In the genomic region with DNA sequence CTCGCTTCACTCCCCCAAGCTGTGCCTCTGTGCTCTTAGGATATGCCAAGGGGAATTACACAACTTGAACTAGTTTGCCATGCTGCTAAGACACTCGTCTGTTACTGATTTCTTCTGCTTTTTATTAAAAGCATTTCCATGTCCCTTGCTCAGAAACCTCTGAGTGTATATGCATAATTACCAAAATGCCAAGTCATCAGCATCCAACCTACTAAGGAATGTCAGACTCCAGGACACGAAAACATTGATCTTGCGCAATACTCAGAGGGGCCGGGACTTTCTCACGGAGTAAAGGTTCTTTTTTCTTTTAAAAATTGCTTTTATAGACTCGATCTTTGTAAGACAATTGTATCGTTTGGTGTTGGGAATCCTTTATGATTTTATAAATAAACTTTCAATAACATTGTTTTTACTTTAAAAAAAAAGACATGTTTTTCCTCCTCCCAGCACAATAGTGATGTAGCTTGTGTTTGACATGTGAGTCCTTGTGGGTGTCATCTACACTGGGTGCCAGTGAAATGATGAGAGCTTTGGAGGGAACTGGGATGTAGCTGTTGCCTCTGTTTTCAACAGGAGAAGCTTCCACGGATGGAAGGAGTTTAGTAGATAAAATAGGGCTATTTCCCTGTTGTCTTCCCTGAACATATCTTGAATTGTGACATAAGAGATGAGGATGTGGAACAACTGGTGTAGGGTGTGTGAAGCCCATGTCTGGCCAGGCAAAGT, we compare ENCODE assay signal across 19 cellular contexts. TPM values are rescaled to one million over a fixed set of nuclear protein-coding genes. Genes with fewer than 3 reads are reported as not detected.
A peak's percentile ranks its signal among the peaks of the same experiment; 100 is the strongest.
DNase-seq lines count a peak whose midpoint lies in the region; ATAC-seq, FAIRE-seq and TF ChIP-seq lines count a peak whose summit lies in the region.
"Had no signal": no experiment of that assay in that cellular context is flagged by ENCODE, and none has a peak within 500 bp of the region (broad histone marks: within the 10 kb centered on the region; RNA-seq: fewer than 3 reads in every experiment).

No MANE protein-coding gene starts in this region.

- H3K9me3 Mint-ChIP-seq in astrocyte (ENCODE audit: unreplicated experiment): peaks cover 2% of the 10 kb centered on the region

- DNase-seq in A172 (ENCODE audit: low spot score) (peak; percentile 36), GM03348 (ENCODE audit: low spot score) (peak; percentile 58), astrocyte (ENCODE audit: low read depth) (peak; percentile 14), foreskin fibroblast (peak; percentile 81 to 88), H7 (no peak), NCI-H128 (lab: John Stamatoyannopoulos, UW; ENCODE audit: unreplicated experiment) (no peak), NOMO-1 treated with DMSO at 0.1 percent for 48 hours (lab: John Stamatoyannopoulos, UW; ENCODE audit: unreplicated experiment) (no peak)
- DNase-seq: activated naive CD4-positive, alpha-beta T cell treated with anti-CD3 and anti-CD28 coated beads, Interleukin-2, amount 50 U/mL, for 16 hours; KBM-7; left colon; NCI-H1417; NCI-H2171; NCI-H774 had no signal

- no peak for FAIRE-seq in astrocyte (lab: Jason Lieb, UNC)

- peaks cover 47% of the 10 kb centered on the region for H3K4me1 Mint-ChIP-seq in astrocyte (ENCODE audit: low read depth, unreplicated experiment)

- H3K36me3 ChIP-seq in astrocyte (ENCODE audit: insufficient read depth, low read length): no peaks in the 10 kb centered on the region
- H3K36me3 ChIP-seq in H7 (replicated peaks; ENCODE audit: control insufficient read depth, insufficient read depth, low read length): no peaks in the 10 kb centered on the region
- H3K36me3 ChIP-seq: esophagus muscularis mucosa, neutrophil had no signal

- ATAC-seq in GM19452 (IDR thresholded peaks at IDR 0.05; ENCODE audit: unreplicated experiment): no peak
- ATAC-seq: left colon, Panc1, sciatic nerve had no signal

- no peak overlapping the region for H2AFZ ChIP-seq in astrocyte (ENCODE audit: low read depth, low read length)

- no peaks in the 10 kb centered on the region for H3K9me3 ChIP-seq in astrocyte (ENCODE audit: insufficient read depth, low read depth, low read length)
- H3K9me3 ChIP-seq: esophagus muscularis mucosa, neutrophil had no signal

- no peaks in the 10 kb centered on the region for H3K79me2 ChIP-seq in astrocyte (ENCODE audit: insufficient read depth, low read length)

- H3K4me3 ChIP-seq in astrocyte (ENCODE audit: insufficient read depth, low read depth, low read length) (no peak overlapping the region), foreskin fibroblast (ENCODE audit: low read depth in 1 of 2, low read length in 2 of 2) (no peak overlapping the region), H7 (ENCODE audit: insufficient read depth, low read depth, low read length) (no peak overlapping the region)
- H3K4me3 ChIP-seq: esophagus muscularis mucosa had no signal

- TF ChIP-seq CTCF in astrocyte (IDR thresholded peaks at IDR 0.05; ENCODE audit: insufficient read depth, low read depth, low read length): no peak
- no peak for TF ChIP-seq CTCF in foreskin fibroblast (IDR thresholded peaks at IDR 0.05; ENCODE audit: low read depth, low read length)

- H3K27ac ChIP-seq in astrocyte (ENCODE audit: low read depth, low read length): no peak overlapping the region
- H3K27ac ChIP-seq: esophagus muscularis mucosa, HL-60, neutrophil had no signal

- H3K27ac Mint-ChIP-seq in astrocyte (ENCODE audit: unreplicated experiment): no peak overlapping the region

- H3K4me2 ChIP-seq in astrocyte (ENCODE audit: low read length): no peak overlapping the region

- H3K27me3 Mint-ChIP-seq in astrocyte (ENCODE audit: low read depth, unreplicated experiment): no peaks in the 10 kb centered on the region

- no peaks in the 10 kb centered on the region for H3K36me3 Mint-ChIP-seq in astrocyte (ENCODE audit: low read depth, unreplicated experiment)

- no peaks in the 10 kb centered on the region for H4K20me1 ChIP-seq in astrocyte (ENCODE audit: insufficient read depth, low read length)

- peaks cover 2% of the 10 kb centered on the region for H3K27me3 ChIP-seq in astrocyte (ENCODE audit: insufficient read depth, low read length)
- no peaks in the 10 kb centered on the region for H3K27me3 ChIP-seq in H7 (ENCODE audit: control insufficient read depth, insufficient read depth, low read length)
- H3K27me3 ChIP-seq: esophagus muscularis mucosa had no signal

- no peak overlapping the region for H3K4me3 Mint-ChIP-seq in astrocyte (ENCODE audit: unreplicated experiment)

- H3K9ac ChIP-seq in astrocyte (ENCODE audit: low read length): no peak overlapping the region

- peaks cover 14% of the 10 kb centered on the region for H3K4me1 ChIP-seq in astrocyte (ENCODE audit: insufficient read depth, low read length)

RNA-seq across cellular contexts. Expression of a gene that starts 43.6 kb away (rescaled TPM):
- total RNA-seq in A172 (2014; rRNA removed; shearing (Covaris generic)): not detected in 2 replicates
- total RNA-seq in astrocyte: 2.0 and 2.5 TPM in 2 replicates
- total RNA-seq in H7 (2014; rRNA removed; shearing (Covaris generic)): 0.52 and 0.66 TPM in 2 replicates
- total RNA-seq: sciatic nerve had no signal

RNA-seq across cellular contexts. Expression of a gene that starts 57.7 kb away (rescaled TPM):
- total RNA-seq in A172 (2014; rRNA removed; shearing (Covaris generic)): 33.6 and 35.4 TPM in 2 replicates
- total RNA-seq in astrocyte: 46.8 and 47.4 TPM in 2 replicates
- 35.4 and 48.2 TPM in 2 replicates for total RNA-seq in H7 (2014; rRNA removed; shearing (Covaris generic))

Comparison
In these comparisons a context has a peak if more than half of its experiments do, and no peak if none do; other contexts are left out.
1. DNase-seq: peak in A172 (single experiment), GM03348 (single experiment), astrocyte (single experiment) and foreskin fibroblast (2 of 2); none in H7 (single experiment), NCI-H128 (single experiment) and NOMO-1 treated with DMSO at 0.1 percent for 48 hours (single experiment).